ENCODE assay signal across 1 cellular context in the genomic region with DNA sequence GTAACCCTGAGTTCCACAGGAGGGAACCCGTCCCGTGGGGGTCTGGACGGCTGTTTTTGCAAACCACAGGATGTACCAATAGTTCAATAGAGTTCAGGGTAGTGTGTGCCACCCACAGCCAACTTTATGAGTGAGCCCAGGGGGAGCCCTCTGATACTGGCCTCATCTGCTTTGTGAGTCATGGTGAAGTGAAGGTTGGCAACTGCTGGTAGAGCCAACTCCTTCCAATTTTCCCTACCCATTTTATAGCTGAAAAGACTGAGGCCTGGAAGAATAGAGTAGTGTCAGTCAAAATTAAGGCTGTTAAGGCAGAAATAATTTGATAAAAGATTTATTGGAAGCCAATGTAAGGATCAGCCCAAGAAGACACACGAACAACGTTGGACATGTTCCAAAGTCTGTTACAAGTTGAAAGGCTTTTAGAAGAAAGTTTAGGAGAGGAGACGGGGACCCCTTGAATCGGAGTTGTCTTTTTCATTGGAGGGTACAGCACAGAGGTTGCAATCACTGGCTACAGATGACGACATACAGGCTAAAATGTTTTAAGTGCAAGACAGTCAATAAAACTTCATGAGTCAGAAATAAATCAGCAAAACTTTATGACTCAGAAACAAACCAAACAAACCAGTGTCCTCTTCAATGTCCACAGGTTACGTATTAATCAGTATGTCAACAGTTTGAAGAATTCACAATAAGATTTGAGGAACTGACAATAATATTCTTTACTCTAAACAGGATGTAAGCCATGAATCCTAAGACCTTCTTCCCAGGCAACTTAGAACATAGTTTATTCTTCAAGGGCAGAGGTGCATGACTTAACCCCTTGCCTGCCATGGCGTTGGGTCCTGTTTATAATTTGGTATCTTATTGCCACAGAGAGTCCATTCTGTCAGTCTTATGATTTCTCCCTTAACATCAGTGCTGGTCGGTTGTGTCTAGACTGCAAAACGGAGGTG.
TF ChIP-seq lines count a peak whose summit lies in the region.

No MANE protein-coding gene starts in this region.

TF ChIP-seq in K562, 482 proteins besides CTCF, POLR2A, EP300 and RAD21 (continued from another document):
- TF ChIP-seq, protein P1, sequence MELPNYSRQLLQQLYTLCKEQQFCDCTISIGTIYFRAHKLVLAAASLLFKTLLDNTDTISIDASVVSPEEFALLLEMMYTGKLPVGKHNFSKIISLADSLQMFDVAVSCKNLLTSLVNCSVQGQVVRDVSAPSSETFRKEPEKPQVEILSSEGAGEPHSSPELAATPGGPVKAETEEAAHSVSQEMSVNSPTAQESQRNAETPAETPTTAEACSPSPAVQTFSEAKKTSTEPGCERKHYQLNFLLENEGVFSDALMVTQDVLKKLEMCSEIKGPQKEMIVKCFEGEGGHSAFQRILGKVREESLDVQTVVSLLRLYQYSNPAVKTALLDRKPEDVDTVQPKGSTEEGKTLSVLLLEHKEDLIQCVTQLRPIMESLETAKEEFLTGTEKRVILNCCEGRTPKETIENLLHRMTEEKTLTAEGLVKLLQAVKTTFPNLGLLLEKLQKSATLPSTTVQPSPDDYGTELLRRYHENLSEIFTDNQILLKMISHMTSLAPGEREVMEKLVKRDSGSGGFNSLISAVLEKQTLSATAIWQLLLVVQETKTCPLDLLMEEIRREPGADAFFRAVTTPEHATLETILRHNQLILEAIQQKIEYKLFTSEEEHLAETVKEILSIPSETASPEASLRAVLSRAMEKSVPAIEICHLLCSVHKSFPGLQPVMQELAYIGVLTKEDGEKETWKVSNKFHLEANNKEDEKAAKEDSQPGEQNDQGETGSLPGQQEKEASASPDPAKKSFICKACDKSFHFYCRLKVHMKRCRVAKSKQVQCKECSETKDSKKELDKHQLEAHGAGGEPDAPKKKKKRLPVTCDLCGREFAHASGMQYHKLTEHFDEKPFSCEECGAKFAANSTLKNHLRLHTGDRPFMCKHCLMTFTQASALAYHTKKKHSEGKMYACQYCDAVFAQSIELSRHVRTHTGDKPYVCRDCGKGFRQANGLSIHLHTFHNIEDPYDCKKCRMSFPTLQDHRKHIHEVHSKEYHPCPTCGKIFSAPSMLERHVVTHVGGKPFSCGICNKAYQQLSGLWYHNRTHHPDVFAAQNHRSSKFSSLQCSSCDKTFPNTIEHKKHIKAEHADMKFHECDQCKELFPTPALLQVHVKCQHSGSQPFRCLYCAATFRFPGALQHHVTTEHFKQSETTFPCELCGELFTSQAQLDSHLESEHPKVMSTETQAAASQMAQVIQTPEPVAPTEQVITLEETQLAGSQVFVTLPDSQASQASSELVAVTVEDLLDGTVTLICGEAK (IDR thresholded peaks at IDR 0.05), result peak; percentile 59
- TF ChIP-seq, protein P1 (CRISPR knock-in tag; IDR thresholded peaks at IDR 0.05), result no peak
- TF ChIP-seq, protein P2, sequence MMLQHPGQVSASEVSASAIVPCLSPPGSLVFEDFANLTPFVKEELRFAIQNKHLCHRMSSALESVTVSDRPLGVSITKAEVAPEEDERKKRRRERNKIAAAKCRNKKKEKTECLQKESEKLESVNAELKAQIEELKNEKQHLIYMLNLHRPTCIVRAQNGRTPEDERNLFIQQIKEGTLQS (IDR thresholded peaks at IDR 0.05), result peak; percentile 65
- TF ChIP-seq, protein P2 (CRISPR knock-in tag; conservative IDR thresholded peaks at IDR 0.05), result no peak
